ENCODE assay signal across 8 cellular contexts in the genomic region with DNA sequence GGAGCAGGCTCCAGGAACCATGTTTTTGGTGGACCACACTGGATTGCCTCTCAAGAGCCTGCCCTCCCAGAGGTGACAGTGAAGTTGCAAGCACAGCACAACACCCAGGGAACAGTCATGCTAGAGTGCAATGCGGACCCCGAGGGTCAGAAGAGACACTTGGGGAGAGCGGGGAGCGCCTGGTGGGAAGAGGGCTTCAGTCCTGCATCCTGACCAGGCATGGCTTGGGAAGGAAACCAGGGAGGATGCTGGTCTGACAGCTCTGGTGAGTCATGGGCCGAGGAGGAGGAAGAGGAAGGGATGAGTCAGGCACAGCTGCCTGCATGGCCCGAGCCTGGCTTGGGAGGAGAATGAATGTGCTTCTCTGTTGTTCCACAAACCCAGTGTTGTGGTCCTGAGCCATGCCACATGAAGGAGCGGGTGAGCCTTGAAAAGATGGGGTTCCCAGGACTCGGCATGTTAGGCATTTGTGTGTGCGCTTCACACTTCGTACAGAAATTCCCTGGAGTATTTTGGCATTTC. TPM values are rescaled to one million over a fixed set of nuclear protein-coding genes. Genes with fewer than 3 reads are reported as not detected.
DNase-seq lines count a peak whose midpoint lies in the region; ATAC-seq and TF ChIP-seq lines count a peak whose summit lies in the region.

No MANE protein-coding gene starts in this region.

- H3K4me1 Mint-ChIP-seq in activated naive CD4-positive, alpha-beta T cell treated with anti-CD3 and anti-CD28 coated beads, Interleukin-2, amount 50 U/mL, for 24 hours: peaks cover 21% of the 10 kb centered on the region
- peaks cover 2% of the 10 kb centered on the region for H3K4me1 Mint-ChIP-seq in progenitor cell of endocrine pancreas (ENCODE audit: low read depth)

- H3K4me3 Mint-ChIP-seq in activated naive CD4-positive, alpha-beta T cell treated with anti-CD3 and anti-CD28 coated beads, Interleukin-2, amount 50 U/mL, for 24 hours: peak overlapping the region; percentile 34
- no peak overlapping the region for H3K4me3 Mint-ChIP-seq in progenitor cell of endocrine pancreas (ENCODE audit: low read depth)

- H3K36me3 Mint-ChIP-seq in activated naive CD4-positive, alpha-beta T cell treated with anti-CD3 and anti-CD28 coated beads, Interleukin-2, amount 50 U/mL, for 24 hours: no peaks in the 10 kb centered on the region
- H3K36me3 Mint-ChIP-seq in progenitor cell of endocrine pancreas (ENCODE audit: insufficient read depth): no peaks in the 10 kb centered on the region

- DNase-seq in ELF-1 (ENCODE audit: low read depth, low spot score) (peak; percentile 70), cardiac septum (ENCODE audit: low spot score) (peak; percentile 94), progenitor cell of endocrine pancreas (ENCODE audit: low spot score, unreplicated experiment) (no peak)

- H3K27ac Mint-ChIP-seq in activated naive CD4-positive, alpha-beta T cell treated with anti-CD3 and anti-CD28 coated beads, Interleukin-2, amount 50 U/mL, for 24 hours: peak overlapping the region; percentile 88
- peak overlapping the region; percentile 58 for H3K27ac Mint-ChIP-seq in progenitor cell of endocrine pancreas

- intact Hi-C loops in cardiac septum (cut with DNase I): loop anchor here (2.0 kb wide), 1 partner anchor 44 kb away; a partner anchor contains a TSS

- no peaks in the 10 kb centered on the region for H3K9me3 Mint-ChIP-seq in activated naive CD4-positive, alpha-beta T cell treated with anti-CD3 and anti-CD28 coated beads, Interleukin-2, amount 50 U/mL, for 24 hours
- H3K9me3 Mint-ChIP-seq in progenitor cell of endocrine pancreas (ENCODE audit: low read depth): no peaks in the 10 kb centered on the region

- no peak for TF ChIP-seq CTCF in progenitor cell of endocrine pancreas (IDR thresholded peaks at IDR 0.05; ENCODE audit: unreplicated experiment)

- H3K27me3 Mint-ChIP-seq in activated naive CD4-positive, alpha-beta T cell treated with anti-CD3 and anti-CD28 coated beads, Interleukin-2, amount 50 U/mL, for 24 hours: no peaks in the 10 kb centered on the region
- H3K27me3 Mint-ChIP-seq in progenitor cell of endocrine pancreas: no peaks in the 10 kb centered on the region

- ATAC-seq in HG02840 (IDR thresholded peaks at IDR 0.05; ENCODE audit: low FRiP score, unreplicated experiment) (no peak), HG03097 (IDR thresholded peaks at IDR 0.05; ENCODE audit: low FRiP score, unreplicated experiment) (no peak), GM18502 (IDR thresholded peaks at IDR 0.05; ENCODE audit: poor library complexity, unreplicated experiment) (no peak)

TF ChIP-seq in PFSK-1, 5 proteins besides CTCF, POLR2A, EP300 and RAD21:
- TF ChIP-seq POLR2AphosphoS5 (IDR thresholded peaks at IDR 0.05; ENCODE audit: low read depth, low read length): peak; percentile 33; the same call in 1 of the 2 replicates
- TF ChIP-seq FOXP2 (optimal IDR thresholded peaks at IDR 0.05; ENCODE audit: borderline replicate concordance, extremely low read depth, extremely low read length, insufficient read depth): peak; percentile 90
- peak; percentile 85; the same call in 1 of the 2 replicates for TF ChIP-seq SIN3A (IDR thresholded peaks at IDR 0.05; ENCODE audit: borderline replicate concordance, insufficient read depth, low read length)
- TF ChIP-seq TAF1 (IDR thresholded peaks at IDR 0.05; ENCODE audit: borderline replicate concordance, insufficient read depth, low read length): no peak; the same call in 1 of the 2 replicates
- TF ChIP-seq, protein P1, sequence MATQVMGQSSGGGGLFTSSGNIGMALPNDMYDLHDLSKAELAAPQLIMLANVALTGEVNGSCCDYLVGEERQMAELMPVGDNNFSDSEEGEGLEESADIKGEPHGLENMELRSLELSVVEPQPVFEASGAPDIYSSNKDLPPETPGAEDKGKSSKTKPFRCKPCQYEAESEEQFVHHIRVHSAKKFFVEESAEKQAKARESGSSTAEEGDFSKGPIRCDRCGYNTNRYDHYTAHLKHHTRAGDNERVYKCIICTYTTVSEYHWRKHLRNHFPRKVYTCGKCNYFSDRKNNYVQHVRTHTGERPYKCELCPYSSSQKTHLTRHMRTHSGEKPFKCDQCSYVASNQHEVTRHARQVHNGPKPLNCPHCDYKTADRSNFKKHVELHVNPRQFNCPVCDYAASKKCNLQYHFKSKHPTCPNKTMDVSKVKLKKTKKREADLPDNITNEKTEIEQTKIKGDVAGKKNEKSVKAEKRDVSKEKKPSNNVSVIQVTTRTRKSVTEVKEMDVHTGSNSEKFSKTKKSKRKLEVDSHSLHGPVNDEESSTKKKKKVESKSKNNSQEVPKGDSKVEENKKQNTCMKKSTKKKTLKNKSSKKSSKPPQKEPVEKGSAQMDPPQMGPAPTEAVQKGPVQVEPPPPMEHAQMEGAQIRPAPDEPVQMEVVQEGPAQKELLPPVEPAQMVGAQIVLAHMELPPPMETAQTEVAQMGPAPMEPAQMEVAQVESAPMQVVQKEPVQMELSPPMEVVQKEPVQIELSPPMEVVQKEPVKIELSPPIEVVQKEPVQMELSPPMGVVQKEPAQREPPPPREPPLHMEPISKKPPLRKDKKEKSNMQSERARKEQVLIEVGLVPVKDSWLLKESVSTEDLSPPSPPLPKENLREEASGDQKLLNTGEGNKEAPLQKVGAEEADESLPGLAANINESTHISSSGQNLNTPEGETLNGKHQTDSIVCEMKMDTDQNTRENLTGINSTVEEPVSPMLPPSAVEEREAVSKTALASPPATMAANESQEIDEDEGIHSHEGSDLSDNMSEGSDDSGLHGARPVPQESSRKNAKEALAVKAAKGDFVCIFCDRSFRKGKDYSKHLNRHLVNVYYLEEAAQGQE (IDR thresholded peaks at IDR 0.05; ENCODE audit: insufficient read depth in 1 of 2, low read depth in 2 of 2, low read length in 2 of 2): no peak

RNA-seq across cellular contexts. Expression of a gene that starts 29.5 kb away (rescaled TPM):
- not detected for polyA plus RNA-seq in PFSK-1 (2012; ENCODE audit: insufficient read length, low read depth)
- total RNA-seq in cardiac septum (138 TPM), progenitor cell of endocrine pancreas (not detected in 2 replicates)

RNA-seq across cellular contexts. Expression of a gene that starts 41.1 kb away (rescaled TPM):
- 0.29 TPM for polyA plus RNA-seq in PFSK-1 (2012; ENCODE audit: insufficient read length, low read depth)
- total RNA-seq in cardiac septum (20.4 TPM), progenitor cell of endocrine pancreas (10.5 and 11.9 TPM in 2 replicates)

RNA-seq across cellular contexts. Expression of a gene that starts 44.4 kb away (rescaled TPM):
- 33.0 TPM for polyA plus RNA-seq in PFSK-1 (2012; ENCODE audit: insufficient read length, low read depth)
- total RNA-seq in cardiac septum (25.5 TPM), progenitor cell of endocrine pancreas (9.0 and 9.2 TPM in 2 replicates)

RNA-seq across cellular contexts. Expression of a gene that starts 44.9 kb away (rescaled TPM):
- polyA plus RNA-seq in PFSK-1 (2012; ENCODE audit: insufficient read length, low read depth): 110 TPM
- total RNA-seq in cardiac septum (46.7 TPM), progenitor cell of endocrine pancreas (80.6 and 82.1 TPM in 2 replicates)

RNA-seq across cellular contexts. Expression of a gene that starts 46.4 kb away (rescaled TPM):
- not detected for polyA plus RNA-seq in PFSK-1 (2012; ENCODE audit: insufficient read length, low read depth)
- total RNA-seq in cardiac septum (0.51 TPM), progenitor cell of endocrine pancreas (0.91 and 0.96 TPM in 2 replicates)

Comparison
In these comparisons a context has a peak if more than half of its experiments do, and no peak if none do; other contexts are left out.
1. RNA of a gene that starts 29.5 kb away (total RNA-seq): 138 TPM in cardiac septum (single experiment); not detected in progenitor cell of endocrine pancreas; every median in the first group is over 100 times any median in the second.